1 cellular context compared by ENCODE assay signal in the genomic region with DNA sequence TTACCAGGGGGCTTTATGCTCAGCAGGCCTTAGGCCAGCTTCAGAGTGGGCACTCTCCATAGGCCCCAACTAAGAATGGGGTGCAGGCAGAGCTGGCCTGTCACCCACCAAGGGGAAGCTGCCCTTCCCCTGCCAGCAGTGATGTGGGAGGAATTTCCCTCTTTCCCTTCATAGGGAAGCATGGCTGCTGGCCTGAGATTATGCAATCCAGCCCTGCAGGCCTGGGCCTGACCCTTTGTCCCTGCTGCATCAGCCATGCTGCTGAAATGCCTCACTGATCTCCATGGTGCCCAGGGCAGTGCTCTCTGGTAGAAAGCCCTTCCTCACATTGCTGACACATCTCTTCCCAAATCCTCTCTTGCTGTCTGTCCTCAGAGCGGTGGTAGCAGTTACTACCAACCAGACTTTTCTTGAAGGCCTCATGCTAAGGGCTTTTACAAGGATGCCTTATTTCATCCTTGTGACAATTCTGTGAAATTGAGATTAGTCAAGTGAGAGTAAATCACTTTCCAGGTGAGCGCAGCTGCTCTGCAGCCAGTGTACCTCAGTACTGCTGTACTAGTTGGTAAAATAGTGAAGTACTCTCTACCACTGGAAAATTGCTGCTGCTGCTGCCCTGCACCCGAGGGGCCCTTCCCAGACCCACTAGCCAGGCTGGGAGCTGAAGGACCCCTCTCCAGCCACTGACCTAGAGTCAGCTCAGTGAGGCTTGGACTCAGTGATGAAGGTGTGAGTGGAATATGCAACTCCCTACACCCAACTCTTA.
TF ChIP-seq lines count a peak whose summit lies in the region.

No MANE protein-coding gene starts in this region.

TF ChIP-seq in HepG2, 621 proteins besides CTCF, POLR2A, EP300 and RAD21 (continued from another document and continues in another):
- TF ChIP-seq, protein P1, sequence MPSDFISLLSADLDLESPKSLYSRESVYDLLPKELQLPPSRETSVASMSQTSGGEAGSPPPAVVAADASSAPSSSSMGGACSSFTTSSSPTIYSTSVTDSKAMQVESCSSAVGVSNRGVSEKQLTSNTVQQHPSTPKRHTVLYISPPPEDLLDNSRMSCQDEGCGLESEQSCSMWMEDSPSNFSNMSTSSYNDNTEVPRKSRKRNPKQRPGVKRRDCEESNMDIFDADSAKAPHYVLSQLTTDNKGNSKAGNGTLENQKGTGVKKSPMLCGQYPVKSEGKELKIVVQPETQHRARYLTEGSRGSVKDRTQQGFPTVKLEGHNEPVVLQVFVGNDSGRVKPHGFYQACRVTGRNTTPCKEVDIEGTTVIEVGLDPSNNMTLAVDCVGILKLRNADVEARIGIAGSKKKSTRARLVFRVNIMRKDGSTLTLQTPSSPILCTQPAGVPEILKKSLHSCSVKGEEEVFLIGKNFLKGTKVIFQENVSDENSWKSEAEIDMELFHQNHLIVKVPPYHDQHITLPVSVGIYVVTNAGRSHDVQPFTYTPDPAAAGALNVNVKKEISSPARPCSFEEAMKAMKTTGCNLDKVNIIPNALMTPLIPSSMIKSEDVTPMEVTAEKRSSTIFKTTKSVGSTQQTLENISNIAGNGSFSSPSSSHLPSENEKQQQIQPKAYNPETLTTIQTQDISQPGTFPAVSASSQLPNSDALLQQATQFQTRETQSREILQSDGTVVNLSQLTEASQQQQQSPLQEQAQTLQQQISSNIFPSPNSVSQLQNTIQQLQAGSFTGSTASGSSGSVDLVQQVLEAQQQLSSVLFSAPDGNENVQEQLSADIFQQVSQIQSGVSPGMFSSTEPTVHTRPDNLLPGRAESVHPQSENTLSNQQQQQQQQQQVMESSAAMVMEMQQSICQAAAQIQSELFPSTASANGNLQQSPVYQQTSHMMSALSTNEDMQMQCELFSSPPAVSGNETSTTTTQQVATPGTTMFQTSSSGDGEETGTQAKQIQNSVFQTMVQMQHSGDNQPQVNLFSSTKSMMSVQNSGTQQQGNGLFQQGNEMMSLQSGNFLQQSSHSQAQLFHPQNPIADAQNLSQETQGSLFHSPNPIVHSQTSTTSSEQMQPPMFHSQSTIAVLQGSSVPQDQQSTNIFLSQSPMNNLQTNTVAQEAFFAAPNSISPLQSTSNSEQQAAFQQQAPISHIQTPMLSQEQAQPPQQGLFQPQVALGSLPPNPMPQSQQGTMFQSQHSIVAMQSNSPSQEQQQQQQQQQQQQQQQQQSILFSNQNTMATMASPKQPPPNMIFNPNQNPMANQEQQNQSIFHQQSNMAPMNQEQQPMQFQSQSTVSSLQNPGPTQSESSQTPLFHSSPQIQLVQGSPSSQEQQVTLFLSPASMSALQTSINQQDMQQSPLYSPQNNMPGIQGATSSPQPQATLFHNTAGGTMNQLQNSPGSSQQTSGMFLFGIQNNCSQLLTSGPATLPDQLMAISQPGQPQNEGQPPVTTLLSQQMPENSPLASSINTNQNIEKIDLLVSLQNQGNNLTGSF (CRISPR knock-in tag; IDR thresholded peaks at IDR 0.05): no peak
- TF ChIP-seq ZNF24 (IDR thresholded peaks at IDR 0.05): no peak
- TF ChIP-seq JUNB (CRISPR knock-in tag; IDR thresholded peaks at IDR 0.05; ENCODE audit: borderline replicate concordance): no peak
- TF ChIP-seq ZKSCAN1 (IDR thresholded peaks at IDR 0.05; ENCODE audit: low read length): no peak
- TF ChIP-seq REPIN1 (CRISPR knock-in tag; IDR thresholded peaks at IDR 0.05; ENCODE audit: borderline replicate concordance, low read depth): peak; percentile 68; the same call in 1 of the 2 replicates
- no peak for TF ChIP-seq ZNF569 (CRISPR knock-in tag; IDR thresholded peaks at IDR 0.05; ENCODE audit: borderline replicate concordance)
- no peak for TF ChIP-seq ZNF124 (CRISPR knock-in tag; IDR thresholded peaks at IDR 0.05)
- TF ChIP-seq ZNF761 (CRISPR knock-in tag; conservative IDR thresholded peaks at IDR 0.05): 0 out of 2 replicates have a peak, but pooled peaks have one; percentile 49
- no peak for TF ChIP-seq NCOA1 (CRISPR knock-in tag; IDR thresholded peaks at IDR 0.05)
- TF ChIP-seq, protein P2, sequence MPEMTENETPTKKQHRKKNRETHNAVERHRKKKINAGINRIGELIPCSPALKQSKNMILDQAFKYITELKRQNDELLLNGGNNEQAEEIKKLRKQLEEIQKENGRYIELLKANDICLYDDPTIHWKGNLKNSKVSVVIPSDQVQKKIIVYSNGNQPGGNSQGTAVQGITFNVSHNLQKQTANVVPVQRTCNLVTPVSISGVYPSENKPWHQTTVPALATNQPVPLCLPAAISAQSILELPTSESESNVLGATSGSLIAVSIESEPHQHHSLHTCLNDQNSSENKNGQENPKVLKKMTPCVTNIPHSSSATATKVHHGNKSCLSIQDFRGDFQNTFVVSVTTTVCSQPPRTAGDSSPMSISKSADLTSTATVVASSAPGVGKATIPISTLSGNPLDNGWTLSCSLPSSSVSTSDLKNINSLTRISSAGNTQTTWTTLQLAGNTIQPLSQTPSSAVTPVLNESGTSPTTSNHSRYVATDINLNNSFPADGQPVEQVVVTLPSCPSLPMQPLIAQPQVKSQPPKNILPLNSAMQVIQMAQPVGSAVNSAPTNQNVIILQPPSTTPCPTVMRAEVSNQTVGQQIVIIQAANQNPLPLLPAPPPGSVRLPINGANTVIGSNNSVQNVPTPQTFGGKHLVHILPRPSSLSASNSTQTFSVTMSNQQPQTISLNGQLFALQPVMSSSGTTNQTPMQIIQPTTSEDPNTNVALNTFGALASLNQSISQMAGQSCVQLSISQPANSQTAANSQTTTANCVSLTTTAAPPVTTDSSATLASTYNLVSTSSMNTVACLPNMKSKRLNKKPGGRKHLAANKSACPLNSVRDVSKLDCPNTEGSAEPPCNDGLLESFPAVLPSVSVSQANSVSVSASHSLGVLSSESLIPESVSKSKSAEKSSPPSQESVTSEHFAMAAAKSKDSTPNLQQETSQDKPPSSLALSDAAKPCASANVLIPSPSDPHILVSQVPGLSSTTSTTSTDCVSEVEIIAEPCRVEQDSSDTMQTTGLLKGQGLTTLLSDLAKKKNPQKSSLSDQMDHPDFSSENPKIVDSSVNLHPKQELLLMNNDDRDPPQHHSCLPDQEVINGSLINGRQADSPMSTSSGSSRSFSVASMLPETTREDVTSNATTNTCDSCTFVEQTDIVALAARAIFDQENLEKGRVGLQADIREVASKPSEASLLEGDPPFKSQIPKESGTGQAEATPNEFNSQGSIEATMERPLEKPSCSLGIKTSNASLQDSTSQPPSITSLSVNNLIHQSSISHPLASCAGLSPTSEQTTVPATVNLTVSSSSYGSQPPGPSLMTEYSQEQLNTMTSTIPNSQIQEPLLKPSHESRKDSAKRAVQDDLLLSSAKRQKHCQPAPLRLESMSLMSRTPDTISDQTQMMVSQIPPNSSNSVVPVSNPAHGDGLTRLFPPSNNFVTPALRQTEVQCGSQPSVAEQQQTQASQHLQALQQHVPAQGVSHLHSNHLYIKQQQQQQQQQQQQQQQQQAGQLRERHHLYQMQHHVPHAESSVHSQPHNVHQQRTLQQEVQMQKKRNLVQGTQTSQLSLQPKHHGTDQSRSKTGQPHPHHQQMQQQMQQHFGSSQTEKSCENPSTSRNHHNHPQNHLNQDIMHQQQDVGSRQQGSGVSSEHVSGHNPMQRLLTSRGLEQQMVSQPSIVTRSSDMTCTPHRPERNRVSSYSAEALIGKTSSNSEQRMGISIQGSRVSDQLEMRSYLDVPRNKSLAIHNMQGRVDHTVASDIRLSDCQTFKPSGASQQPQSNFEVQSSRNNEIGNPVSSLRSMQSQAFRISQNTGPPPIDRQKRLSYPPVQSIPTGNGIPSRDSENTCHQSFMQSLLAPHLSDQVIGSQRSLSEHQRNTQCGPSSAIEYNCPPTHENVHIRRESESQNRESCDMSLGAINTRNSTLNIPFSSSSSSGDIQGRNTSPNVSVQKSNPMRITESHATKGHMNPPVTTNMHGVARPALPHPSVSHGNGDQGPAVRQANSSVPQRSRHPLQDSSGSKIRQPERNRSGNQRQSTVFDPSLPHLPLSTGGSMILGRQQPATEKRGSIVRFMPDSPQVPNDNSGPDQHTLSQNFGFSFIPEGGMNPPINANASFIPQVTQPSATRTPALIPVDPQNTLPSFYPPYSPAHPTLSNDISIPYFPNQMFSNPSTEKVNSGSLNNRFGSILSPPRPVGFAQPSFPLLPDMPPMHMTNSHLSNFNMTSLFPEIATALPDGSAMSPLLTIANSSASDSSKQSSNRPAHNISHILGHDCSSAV (CRISPR knock-in tag; IDR thresholded peaks at IDR 0.05; ENCODE audit: borderline replicate concordance): no peak
- TF ChIP-seq ZFY (CRISPR knock-in tag; IDR thresholded peaks at IDR 0.05): peak; percentile 85
- TF ChIP-seq ZNF3 (CRISPR knock-in tag; IDR thresholded peaks at IDR 0.05): no peak
- TF ChIP-seq TCF7L2 (IDR thresholded peaks at IDR 0.05; ENCODE audit: low read depth, low read length): no peak
- TF ChIP-seq, protein P3, sequence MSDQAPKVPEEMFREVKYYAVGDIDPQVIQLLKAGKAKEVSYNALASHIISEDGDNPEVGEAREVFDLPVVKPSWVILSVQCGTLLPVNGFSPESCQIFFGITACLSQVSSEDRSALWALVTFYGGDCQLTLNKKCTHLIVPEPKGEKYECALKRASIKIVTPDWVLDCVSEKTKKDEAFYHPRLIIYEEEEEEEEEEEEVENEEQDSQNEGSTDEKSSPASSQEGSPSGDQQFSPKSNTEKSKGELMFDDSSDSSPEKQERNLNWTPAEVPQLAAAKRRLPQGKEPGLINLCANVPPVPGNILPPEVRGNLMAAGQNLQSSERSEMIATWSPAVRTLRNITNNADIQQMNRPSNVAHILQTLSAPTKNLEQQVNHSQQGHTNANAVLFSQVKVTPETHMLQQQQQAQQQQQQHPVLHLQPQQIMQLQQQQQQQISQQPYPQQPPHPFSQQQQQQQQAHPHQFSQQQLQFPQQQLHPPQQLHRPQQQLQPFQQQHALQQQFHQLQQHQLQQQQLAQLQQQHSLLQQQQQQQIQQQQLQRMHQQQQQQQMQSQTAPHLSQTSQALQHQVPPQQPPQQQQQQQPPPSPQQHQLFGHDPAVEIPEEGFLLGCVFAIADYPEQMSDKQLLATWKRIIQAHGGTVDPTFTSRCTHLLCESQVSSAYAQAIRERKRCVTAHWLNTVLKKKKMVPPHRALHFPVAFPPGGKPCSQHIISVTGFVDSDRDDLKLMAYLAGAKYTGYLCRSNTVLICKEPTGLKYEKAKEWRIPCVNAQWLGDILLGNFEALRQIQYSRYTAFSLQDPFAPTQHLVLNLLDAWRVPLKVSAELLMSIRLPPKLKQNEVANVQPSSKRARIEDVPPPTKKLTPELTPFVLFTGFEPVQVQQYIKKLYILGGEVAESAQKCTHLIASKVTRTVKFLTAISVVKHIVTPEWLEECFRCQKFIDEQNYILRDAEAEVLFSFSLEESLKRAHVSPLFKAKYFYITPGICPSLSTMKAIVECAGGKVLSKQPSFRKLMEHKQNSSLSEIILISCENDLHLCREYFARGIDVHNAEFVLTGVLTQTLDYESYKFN (CRISPR knock-in tag; conservative IDR thresholded peaks at IDR 0.05): peak; percentile 30; the same call in 1 of the 2 replicates
- TF ChIP-seq FOXA1 (IDR thresholded peaks at IDR 0.05): no peak
- TF ChIP-seq FOXA1 (CRISPR knock-in tag; IDR thresholded peaks at IDR 0.05): no peak
- TF ChIP-seq, protein P4, sequence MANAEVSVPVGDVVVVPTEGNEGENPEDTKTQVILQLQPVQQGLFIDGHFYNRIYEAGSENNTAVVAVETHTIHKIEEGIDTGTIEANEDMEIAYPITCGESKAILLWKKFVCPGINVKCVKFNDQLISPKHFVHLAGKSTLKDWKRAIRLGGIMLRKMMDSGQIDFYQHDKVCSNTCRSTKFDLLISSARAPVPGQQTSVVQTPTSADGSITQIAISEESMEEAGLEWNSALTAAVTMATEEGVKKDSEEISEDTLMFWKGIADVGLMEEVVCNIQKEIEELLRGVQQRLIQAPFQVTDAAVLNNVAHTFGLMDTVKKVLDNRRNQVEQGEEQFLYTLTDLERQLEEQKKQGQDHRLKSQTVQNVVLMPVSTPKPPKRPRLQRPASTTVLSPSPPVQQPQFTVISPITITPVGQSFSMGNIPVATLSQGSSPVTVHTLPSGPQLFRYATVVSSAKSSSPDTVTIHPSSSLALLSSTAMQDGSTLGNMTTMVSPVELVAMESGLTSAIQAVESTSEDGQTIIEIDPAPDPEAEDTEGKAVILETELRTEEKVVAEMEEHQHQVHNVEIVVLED (CRISPR knock-in tag; IDR thresholded peaks at IDR 0.05; ENCODE audit: borderline replicate concordance): no peak
- no peak for TF ChIP-seq ZNF703 (CRISPR knock-in tag; IDR thresholded peaks at IDR 0.05; ENCODE audit: borderline replicate concordance)
- peak; percentile 62; the same call in 1 of the 2 replicates for TF ChIP-seq ZNF263 (CRISPR knock-in tag; IDR thresholded peaks at IDR 0.05)
- no peak for TF ChIP-seq SATB2 (CRISPR knock-in tag; IDR thresholded peaks at IDR 0.05)
- TF ChIP-seq KLF16 (CRISPR knock-in tag; IDR thresholded peaks at IDR 0.05): no peak
- TF ChIP-seq, protein P5, sequence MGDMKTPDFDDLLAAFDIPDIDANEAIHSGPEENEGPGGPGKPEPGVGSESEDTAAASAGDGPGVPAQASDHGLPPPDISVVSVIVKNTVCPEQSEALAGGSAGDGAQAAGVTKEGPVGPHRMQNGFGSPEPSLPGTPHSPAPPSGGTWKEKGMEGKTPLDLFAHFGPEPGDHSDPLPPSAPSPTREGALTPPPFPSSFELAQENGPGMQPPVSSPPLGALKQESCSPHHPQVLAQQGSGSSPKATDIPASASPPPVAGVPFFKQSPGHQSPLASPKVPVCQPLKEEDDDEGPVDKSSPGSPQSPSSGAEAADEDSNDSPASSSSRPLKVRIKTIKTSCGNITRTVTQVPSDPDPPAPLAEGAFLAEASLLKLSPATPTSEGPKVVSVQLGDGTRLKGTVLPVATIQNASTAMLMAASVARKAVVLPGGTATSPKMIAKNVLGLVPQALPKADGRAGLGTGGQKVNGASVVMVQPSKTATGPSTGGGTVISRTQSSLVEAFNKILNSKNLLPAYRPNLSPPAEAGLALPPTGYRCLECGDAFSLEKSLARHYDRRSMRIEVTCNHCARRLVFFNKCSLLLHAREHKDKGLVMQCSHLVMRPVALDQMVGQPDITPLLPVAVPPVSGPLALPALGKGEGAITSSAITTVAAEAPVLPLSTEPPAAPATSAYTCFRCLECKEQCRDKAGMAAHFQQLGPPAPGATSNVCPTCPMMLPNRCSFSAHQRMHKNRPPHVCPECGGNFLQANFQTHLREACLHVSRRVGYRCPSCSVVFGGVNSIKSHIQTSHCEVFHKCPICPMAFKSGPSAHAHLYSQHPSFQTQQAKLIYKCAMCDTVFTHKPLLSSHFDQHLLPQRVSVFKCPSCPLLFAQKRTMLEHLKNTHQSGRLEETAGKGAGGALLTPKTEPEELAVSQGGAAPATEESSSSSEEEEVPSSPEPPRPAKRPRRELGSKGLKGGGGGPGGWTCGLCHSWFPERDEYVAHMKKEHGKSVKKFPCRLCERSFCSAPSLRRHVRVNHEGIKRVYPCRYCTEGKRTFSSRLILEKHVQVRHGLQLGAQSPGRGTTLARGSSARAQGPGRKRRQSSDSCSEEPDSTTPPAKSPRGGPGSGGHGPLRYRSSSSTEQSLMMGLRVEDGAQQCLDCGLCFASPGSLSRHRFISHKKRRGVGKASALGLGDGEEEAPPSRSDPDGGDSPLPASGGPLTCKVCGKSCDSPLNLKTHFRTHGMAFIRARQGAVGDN (CRISPR knock-in tag; IDR thresholded peaks at IDR 0.05): peak; percentile 79
- TF ChIP-seq ZBTB42 (CRISPR knock-in tag; IDR thresholded peaks at IDR 0.05): no peak
- TF ChIP-seq BORCS8-MEF2B (CRISPR knock-in tag; IDR thresholded peaks at IDR 0.05): no peak; the same call in 1 of the 2 replicates
- TF ChIP-seq EHMT2 (IDR thresholded peaks at IDR 0.05; ENCODE audit: borderline replicate concordance, low read depth, low read length): no peak
- 0 out of 2 replicates have a peak, but pooled peaks have one; percentile 40 for TF ChIP-seq ZMYM4 (CRISPR knock-in tag; IDR thresholded peaks at IDR 0.05)
- TF ChIP-seq SPEN (CRISPR knock-in tag; IDR thresholded peaks at IDR 0.05; ENCODE audit: low read depth): peak; percentile 40; the same call in 1 of the 2 replicates
